Comparison of ENCODE assay signal across 8 cellular contexts in genomic region chr11:7436657-7437056, GRCh38. TPM values are rescaled to one million over a fixed set of nuclear protein-coding genes. Genes with fewer than 3 reads are reported as not detected.
A peak's percentile ranks its signal among the peaks of the same experiment; 100 is the strongest.
DNase-seq lines count a peak whose midpoint lies in the region; ATAC-seq and TF ChIP-seq lines count a peak whose summit lies in the region.
"Had no signal": no experiment of that assay in that cellular context is flagged by ENCODE, and none has a peak within 500 bp of the region (broad histone marks: within the 10 kb centered on the region; RNA-seq: fewer than 3 reads in every experiment).

No MANE protein-coding gene starts in this region.

- H3K56ac ChIP-seq in mesendoderm (ENCODE audit: low read length): no peak overlapping the region

- no peak overlapping the region for H4K5ac ChIP-seq in mesendoderm (ENCODE audit: low read length)

- no peak overlapping the region for H4K8ac ChIP-seq in mesendoderm (ENCODE audit: low read depth, low read length)

- H3K4me3 ChIP-seq in GM23338: no peak overlapping the region
- peak overlapping the region; percentile 5 for H3K4me3 ChIP-seq in OCI-LY1 (ENCODE audit: low read depth, low read length, poor library complexity, severe bottlenecking)
- no peak overlapping the region for H3K4me3 ChIP-seq in mesendoderm (ENCODE audit: low read length)

- H3K27me3 Mint-ChIP-seq in GM23338 (ENCODE audit: insufficient read depth, low read depth, poor library complexity): no peaks in the 10 kb centered on the region

- TF ChIP-seq CTCF in GM23338 (conservative IDR thresholded peaks at IDR 0.05; ENCODE audit: low read depth in 2 of 2) (no peak), OCI-LY1 (IDR thresholded peaks at IDR 0.05; ENCODE audit: low read length) (no peak)

- no peak overlapping the region for H2AK5ac ChIP-seq in mesendoderm (ENCODE audit: low read length)

- H3K27me3 ChIP-seq in GM23338 (ENCODE audit: insufficient read depth) (no peaks in the 10 kb centered on the region), OCI-LY1 (ENCODE audit: insufficient read depth, low read length) (no peaks in the 10 kb centered on the region), mesendoderm (ENCODE audit: insufficient read depth, low read length, poor library complexity) (no peaks in the 10 kb centered on the region)

- H3K36me3 ChIP-seq in GM23338 (ENCODE audit: insufficient read depth) (no peaks in the 10 kb centered on the region), OCI-LY1 (ENCODE audit: insufficient read depth, low read length) (no peaks in the 10 kb centered on the region), mesendoderm (ENCODE audit: control insufficient read depth, insufficient read depth, low read length) (no peaks in the 10 kb centered on the region)

- H2BK5ac ChIP-seq in mesendoderm (ENCODE audit: low read length): no peak overlapping the region

- no peak overlapping the region for H2BK120ac ChIP-seq in mesendoderm (ENCODE audit: low read depth, low read length)

- peak overlapping the region; percentile 25; the same call in 1 of the 2 replicates for H3K27ac Mint-ChIP-seq in GM23338

- H3K4me3 Mint-ChIP-seq in GM23338: no peak overlapping the region

- H3K18ac ChIP-seq in mesendoderm (ENCODE audit: low read length): no peak overlapping the region

- H3K4me2 ChIP-seq in GM23338: no peak overlapping the region
- peak overlapping the region; percentile 21; the same call in 1 of the 2 replicates for H3K4me2 ChIP-seq in OCI-LY1 (ENCODE audit: low read length)
- H3K4me2 ChIP-seq in mesendoderm (ENCODE audit: low read length): no peak overlapping the region

- peaks cover 11% of the 10 kb centered on the region; the same call in 1 of the 2 replicates for H3K4me1 ChIP-seq in GM23338 (ENCODE audit: insufficient read depth)
- H3K4me1 ChIP-seq in OCI-LY1 (ENCODE audit: insufficient read depth, low read length, severe bottlenecking): peaks cover 14% of the 10 kb centered on the region
- peaks cover 2% of the 10 kb centered on the region for H3K4me1 ChIP-seq in mesendoderm (ENCODE audit: control insufficient read depth, low read depth, low read length)

- H3K9ac ChIP-seq in OCI-LY1 (ENCODE audit: low read length): no peak overlapping the region
- no peak overlapping the region for H3K9ac ChIP-seq in mesendoderm (ENCODE audit: low read length)

- H3K79me2 ChIP-seq in GM23338 (replicated peaks; ENCODE audit: insufficient read depth) (no peaks in the 10 kb centered on the region), OCI-LY1 (ENCODE audit: insufficient read depth, low read length) (no peaks in the 10 kb centered on the region), mesendoderm (ENCODE audit: control insufficient read depth, insufficient read depth, low read length) (no peaks in the 10 kb centered on the region)

- H3K9me2 ChIP-seq in GM23338 (ENCODE audit: insufficient read depth): 0 out of 2 replicates have a peak, but pooled peaks cover 5% of the 10 kb centered on the region
- no peaks in the 10 kb centered on the region for H3K9me2 ChIP-seq in OCI-LY1 (ENCODE audit: low read depth, low read length)

- H3K9me3 ChIP-seq in OCI-LY1 (ENCODE audit: low read length): no peaks in the 10 kb centered on the region

- WGBS in mesendoderm (ENCODE audit: extremely low coverage, insufficient coverage, low lambda C conversion rate): no CpG with 5 or more reads among the region's 5 CpGs

- no peak overlapping the region for H3K4ac ChIP-seq in mesendoderm (ENCODE audit: low read depth, low read length)

- H3K23ac ChIP-seq in mesendoderm (ENCODE audit: low read length): no peak overlapping the region

- no peak overlapping the region for H2BK15ac ChIP-seq in mesendoderm (replicated peaks; ENCODE audit: low read depth)

- ATAC-seq in GM18868 (IDR thresholded peaks at IDR 0.05; ENCODE audit: unreplicated experiment) (peak; percentile 96), GM23338 (no peak), HG02981 (IDR thresholded peaks at IDR 0.05; ENCODE audit: unreplicated experiment) (no peak)

- no peak for DNase-seq in GM23338 (ENCODE audit: low spot score)
- DNase-seq in mesendoderm: peak; percentile 30
- no peak for DNase-seq in DMS153 treated with DMSO at 0.1 percent for 48 hours (lab: John Stamatoyannopoulos, UW; ENCODE audit: unreplicated experiment)
- DNase-seq in 8988T: no peak

- H3K36me3 Mint-ChIP-seq in GM23338 (ENCODE audit: low read depth): no peaks in the 10 kb centered on the region

- no peaks in the 10 kb centered on the region for H3F3A ChIP-seq in GM23338 (replicated peaks; ENCODE audit: low read depth)
- no peaks in the 10 kb centered on the region for H3F3A ChIP-seq in OCI-LY1 (ENCODE audit: insufficient read depth, low read length)

- no peaks in the 10 kb centered on the region for H3K9me3 Mint-ChIP-seq in GM23338

- no peaks in the 10 kb centered on the region for H3K79me1 ChIP-seq in mesendoderm (ENCODE audit: low read length)

- H3K4me1 Mint-ChIP-seq in GM23338: peaks cover 13% of the 10 kb centered on the region

- H3K27ac ChIP-seq in GM23338 (ENCODE audit: low read depth) (no peak overlapping the region), OCI-LY1 (ENCODE audit: low read depth, low read length, poor library complexity, severe bottlenecking) (no peak overlapping the region), mesendoderm (ENCODE audit: low read depth, low read length) (no peak overlapping the region)

- H2AFZ ChIP-seq in GM23338 (no peak overlapping the region), OCI-LY1 (ENCODE audit: low read length) (peak overlapping the region; percentile 62; the same call in 1 of the 2 replicates)

- H4K20me1 ChIP-seq in GM23338 (replicated peaks; ENCODE audit: insufficient read depth) (no peaks in the 10 kb centered on the region), OCI-LY1 (ENCODE audit: insufficient read depth, low read length) (no peaks in the 10 kb centered on the region)

TF ChIP-seq in GM23338, 12 proteins besides CTCF, POLR2A, EP300 and RAD21 (continues in another document):
- TF ChIP-seq ZNF331 (CRISPR knock-in tag; IDR thresholded peaks at IDR 0.05; ENCODE audit: low read depth): no peak
- TF ChIP-seq, protein P1, sequence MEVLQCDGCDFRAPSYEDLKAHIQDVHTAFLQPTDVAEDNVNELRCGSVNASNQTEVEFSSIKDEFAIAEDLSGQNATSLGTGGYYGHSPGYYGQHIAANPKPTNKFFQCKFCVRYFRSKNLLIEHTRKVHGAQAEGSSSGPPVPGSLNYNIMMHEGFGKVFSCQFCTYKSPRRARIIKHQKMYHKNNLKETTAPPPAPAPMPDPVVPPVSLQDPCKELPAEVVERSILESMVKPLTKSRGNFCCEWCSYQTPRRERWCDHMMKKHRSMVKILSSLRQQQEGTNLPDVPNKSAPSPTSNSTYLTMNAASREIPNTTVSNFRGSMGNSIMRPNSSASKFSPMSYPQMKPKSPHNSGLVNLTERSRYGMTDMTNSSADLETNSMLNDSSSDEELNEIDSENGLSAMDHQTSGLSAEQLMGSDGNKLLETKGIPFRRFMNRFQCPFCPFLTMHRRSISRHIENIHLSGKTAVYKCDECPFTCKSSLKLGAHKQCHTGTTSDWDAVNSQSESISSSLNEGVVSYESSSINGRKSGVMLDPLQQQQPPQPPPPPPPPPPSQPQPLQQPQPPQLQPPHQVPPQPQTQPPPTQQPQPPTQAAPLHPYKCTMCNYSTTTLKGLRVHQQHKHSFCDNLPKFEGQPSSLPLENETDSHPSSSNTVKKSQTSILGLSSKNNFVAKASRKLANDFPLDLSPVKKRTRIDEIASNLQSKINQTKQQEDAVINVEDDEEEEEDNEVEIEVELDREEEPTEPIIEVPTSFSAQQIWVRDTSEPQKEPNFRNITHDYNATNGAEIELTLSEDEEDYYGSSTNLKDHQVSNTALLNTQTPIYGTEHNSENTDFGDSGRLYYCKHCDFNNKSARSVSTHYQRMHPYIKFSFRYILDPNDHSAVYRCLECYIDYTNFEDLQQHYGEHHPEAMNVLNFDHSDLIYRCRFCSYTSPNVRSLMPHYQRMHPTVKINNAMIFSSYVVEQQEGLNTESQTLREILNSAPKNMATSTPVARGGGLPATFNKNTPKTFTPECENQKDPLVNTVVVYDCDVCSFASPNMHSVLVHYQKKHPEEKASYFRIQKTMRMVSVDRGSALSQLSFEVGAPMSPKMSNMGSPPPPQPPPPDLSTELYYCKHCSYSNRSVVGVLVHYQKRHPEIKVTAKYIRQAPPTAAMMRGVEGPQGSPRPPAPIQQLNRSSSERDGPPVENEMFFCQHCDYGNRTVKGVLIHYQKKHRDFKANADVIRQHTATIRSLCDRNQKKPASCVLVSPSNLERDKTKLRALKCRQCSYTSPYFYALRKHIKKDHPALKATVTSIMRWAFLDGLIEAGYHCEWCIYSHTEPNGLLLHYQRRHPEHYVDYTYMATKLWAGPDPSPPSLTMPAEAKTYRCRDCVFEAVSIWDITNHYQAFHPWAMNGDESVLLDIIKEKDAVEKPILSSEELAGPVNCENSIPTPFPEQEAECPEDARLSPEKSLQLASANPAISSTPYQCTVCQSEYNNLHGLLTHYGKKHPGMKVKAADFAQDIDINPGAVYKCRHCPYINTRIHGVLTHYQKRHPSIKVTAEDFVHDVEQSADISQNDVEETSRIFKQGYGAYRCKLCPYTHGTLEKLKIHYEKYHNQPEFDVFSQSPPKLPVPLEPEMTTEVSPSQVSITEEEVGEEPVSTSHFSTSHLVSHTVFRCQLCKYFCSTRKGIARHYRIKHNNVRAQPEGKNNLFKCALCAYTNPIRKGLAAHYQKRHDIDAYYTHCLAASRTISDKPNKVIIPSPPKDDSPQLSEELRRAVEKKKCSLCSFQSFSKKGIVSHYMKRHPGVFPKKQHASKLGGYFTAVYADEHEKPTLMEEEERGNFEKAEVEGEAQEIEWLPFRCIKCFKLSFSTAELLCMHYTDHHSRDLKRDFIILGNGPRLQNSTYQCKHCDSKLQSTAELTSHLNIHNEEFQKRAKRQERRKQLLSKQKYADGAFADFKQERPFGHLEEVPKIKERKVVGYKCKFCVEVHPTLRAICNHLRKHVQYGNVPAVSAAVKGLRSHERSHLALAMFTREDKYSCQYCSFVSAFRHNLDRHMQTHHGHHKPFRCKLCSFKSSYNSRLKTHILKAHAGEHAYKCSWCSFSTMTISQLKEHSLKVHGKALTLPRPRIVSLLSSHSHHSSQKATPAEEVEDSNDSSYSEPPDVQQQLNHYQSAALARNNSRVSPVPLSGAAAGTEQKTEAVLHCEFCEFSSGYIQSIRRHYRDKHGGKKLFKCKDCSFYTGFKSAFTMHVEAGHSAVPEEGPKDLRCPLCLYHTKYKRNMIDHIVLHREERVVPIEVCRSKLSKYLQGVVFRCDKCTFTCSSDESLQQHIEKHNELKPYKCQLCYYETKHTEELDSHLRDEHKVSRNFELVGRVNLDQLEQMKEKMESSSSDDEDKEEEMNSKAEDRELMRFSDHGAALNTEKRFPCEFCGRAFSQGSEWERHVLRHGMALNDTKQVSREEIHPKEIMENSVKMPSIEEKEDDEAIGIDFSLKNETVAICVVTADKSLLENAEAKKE (CRISPR knock-in tag; IDR thresholded peaks at IDR 0.05): no peak

RNA-seq across cellular contexts. Expression of gene OLFML1, which starts 48.6 kb away (rescaled TPM):
- not detected in 2 replicates for total RNA-seq in GM23338 (2014; rRNA removed; shearing (Covaris generic))
- polyA plus RNA-seq in GM23338 (2016; fragmentation: Nextera tagmentation; extraction: Ambion mirVana): 0.12 and 0.21 TPM in 2 replicates
- 1.3 TPM for polyA plus RNA-seq in mesendoderm (2013, experiment 1 of 2)
- polyA plus RNA-seq in mesendoderm (2013, experiment 2 of 2): 1.2 TPM
- total RNA-seq: pulmonary artery endothelial cell had no signal
